In the genomic region with DNA sequence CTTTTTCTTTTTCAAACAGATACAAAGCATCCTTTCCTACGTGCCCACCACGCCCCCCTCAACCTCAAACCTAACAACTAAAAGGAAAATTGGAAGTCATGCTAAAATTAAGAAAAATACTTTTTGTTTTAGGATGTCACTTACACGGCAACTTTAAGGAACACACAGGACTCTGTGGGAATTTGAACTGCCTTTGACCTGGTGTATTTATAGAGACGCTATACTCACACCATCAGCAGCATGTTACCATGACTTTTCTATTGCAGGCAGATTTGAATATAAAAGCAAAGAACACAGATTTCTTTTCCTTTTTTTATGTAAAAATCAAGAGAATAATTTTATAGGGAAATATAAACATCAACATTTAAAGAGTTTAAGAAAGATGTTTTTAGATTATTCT, we compare ENCODE assay signal across 14 cellular contexts.
DNase-seq lines count a peak whose midpoint lies in the region; ATAC-seq and TF ChIP-seq lines count a peak whose summit lies in the region.
"Had no signal": no experiment of that assay in that cellular context is flagged by ENCODE, and none has a peak within 500 bp of the region (broad histone marks: within the 10 kb centered on the region; RNA-seq: fewer than 3 reads in every experiment).

No MANE protein-coding gene starts in this region.

- no peaks in the 10 kb centered on the region for H3K9me3 Mint-ChIP-seq in nephron
- no peaks in the 10 kb centered on the region for H3K9me3 Mint-ChIP-seq in activated naive CD4-positive, alpha-beta T cell treated with anti-CD3 and anti-CD28 coated beads, Interleukin-2, amount 10 ng/mL, durations not matched to agents 7 days and 5 days
- H3K9me3 Mint-ChIP-seq: CD4-positive, alpha-beta T cell; H9 had no signal

- H3K27me3 ChIP-seq in left ventricle myocardium inferior (ENCODE audit: low read depth) = no peaks in the 10 kb centered on the region

- CTCF ChIA-PET in activated naive CD4-positive, alpha-beta T cell treated with anti-CD3 and anti-CD28 coated beads, Interleukin-2, amount 10 ng/mL, durations not matched to agents 7 days and 5 days (lab: Charles Lee) = no interaction called here

- peak overlapping the region; percentile 34 for H3K4me3 ChIP-seq in left ventricle myocardium inferior
- H3K4me3 ChIP-seq: A549 had no signal

- TF ChIP-seq CTCF in left ventricle myocardium inferior (IDR thresholded peaks at IDR 0.05; ENCODE audit: borderline replicate concordance) (no peak), nephron (IDR thresholded peaks at IDR 0.05; ENCODE audit: unreplicated experiment in 3 of 3) (no peak)

- H3K4me1 ChIP-seq in left ventricle myocardium inferior = peaks cover 82% of the 10 kb centered on the region
- H3K4me1 ChIP-seq: A549, Caco-2 had no signal

- intact Hi-C loops in Right ventricle myocardium superior (cut with DNase I) = loop anchor here (10.0 kb wide), 1 partner anchor 193 kb away; no protein-coding TSS in a partner anchor
- intact Hi-C loops in cardiac septum (cut with DNase I) = loop anchor here (10.0 kb wide), 1 partner anchor 567 kb away; no protein-coding TSS in a partner anchor
- intact Hi-C loops in left ventricle myocardium inferior (cut with micrococcal nuclease) = loop anchor here (10.0 kb wide), 1 partner anchor 193 kb away; no protein-coding TSS in a partner anchor

- H3K27me3 Mint-ChIP-seq in nephron (ENCODE audit: low read depth) = no peaks in the 10 kb centered on the region
- peaks cover 5% of the 10 kb centered on the region for H3K27me3 Mint-ChIP-seq in activated naive CD4-positive, alpha-beta T cell treated with anti-CD3 and anti-CD28 coated beads, Interleukin-2, amount 10 ng/mL, durations not matched to agents 7 days and 5 days
- H3K27me3 Mint-ChIP-seq: CD4-positive, alpha-beta T cell had no signal

- peak overlapping the region in 1 of 3 experiments; percentile 11 for H3K4me3 Mint-ChIP-seq in nephron
- H3K4me3 Mint-ChIP-seq in activated naive CD4-positive, alpha-beta T cell treated with anti-CD3 and anti-CD28 coated beads, Interleukin-2, amount 10 ng/mL, durations not matched to agents 7 days and 5 days = no peak overlapping the region
- H3K4me3 Mint-ChIP-seq: CD4-positive, alpha-beta T cell; H9 had no signal

- peak overlapping the region; percentile 65 for H3K27ac ChIP-seq in left ventricle myocardium inferior (replicated peaks)
- H3K27ac ChIP-seq: 22Rv1, A549, C4-2B had no signal

- peak; percentile 65 for ATAC-seq in Right ventricle myocardium superior (ENCODE audit: poor library complexity)
- ATAC-seq: A549 had no signal

- peaks cover 50% of the 10 kb centered on the region for H3K36me3 Mint-ChIP-seq in nephron (ENCODE audit: low read depth)
- no peaks in the 10 kb centered on the region for H3K36me3 Mint-ChIP-seq in activated naive CD4-positive, alpha-beta T cell treated with anti-CD3 and anti-CD28 coated beads, Interleukin-2, amount 10 ng/mL, durations not matched to agents 7 days and 5 days

- H3K36me3 ChIP-seq in left ventricle myocardium inferior = peaks cover 33% of the 10 kb centered on the region

- peak overlapping the region; percentile 13 to 88 (median 22) for H3K27ac Mint-ChIP-seq in nephron
- no peak overlapping the region for H3K27ac Mint-ChIP-seq in activated naive CD4-positive, alpha-beta T cell treated with anti-CD3 and anti-CD28 coated beads, Interleukin-2, amount 10 ng/mL, durations not matched to agents 7 days and 5 days
- H3K27ac Mint-ChIP-seq: CD4-positive, alpha-beta T cell had no signal

- no peak for DNase-seq in Right ventricle myocardium superior
- DNase-seq in cardiac septum (ENCODE audit: low spot score) = no peak
- DNase-seq in RPMI8226 = peak; percentile 42
- no peak for DNase-seq in left ventricle myocardium inferior
- DNase-seq in activated naive CD4-positive, alpha-beta T cell treated with anti-CD3 and anti-CD28 coated beads, Interleukin-2, amount 50 U/mL, for 16 hours = no peak
- no peak for DNase-seq in activated naive CD4-positive, alpha-beta T cell treated with anti-CD3 and anti-CD28 coated beads, Interleukin-2, amount 10 ng/mL, durations not matched to agents 7 days and 5 days
- DNase-seq: AML-193; CD4-positive, alpha-beta T cell; H9 had no signal

- H3K4me1 Mint-ChIP-seq in nephron = peaks cover 82% of the 10 kb centered on the region
- H3K4me1 Mint-ChIP-seq in activated naive CD4-positive, alpha-beta T cell treated with anti-CD3 and anti-CD28 coated beads, Interleukin-2, amount 10 ng/mL, durations not matched to agents 7 days and 5 days = no peaks in the 10 kb centered on the region
- H3K4me1 Mint-ChIP-seq: H9 had no signal

- no peaks in the 10 kb centered on the region for H3K9me3 ChIP-seq in left ventricle myocardium inferior (replicated peaks)
- H3K9me3 ChIP-seq: A549, Caco-2 had no signal
